Comparison of ENCODE assay signal across 19 cellular contexts in genomic region chr13:102784501-102784900, GRCh38. TPM values are rescaled to one million over a fixed set of nuclear protein-coding genes. Genes with fewer than 3 reads are reported as not detected.
DNase-seq lines count a peak whose midpoint lies in the region; ATAC-seq, FAIRE-seq and TF ChIP-seq lines count a peak whose summit lies in the region.
"Had no signal": no experiment of that assay in that cellular context is flagged by ENCODE, and none has a peak within 500 bp of the region (broad histone marks: within the 10 kb centered on the region; RNA-seq: fewer than 3 reads in every experiment).

No MANE protein-coding gene starts in this region.

- H3K27ac ChIP-seq in Karpas-422 (ENCODE audit: low read length) = no peak overlapping the region
- H3K27ac ChIP-seq: A549, C4-2B had no signal

- no peaks in the 10 kb centered on the region for H3K9me3 ChIP-seq in Karpas-422 (ENCODE audit: low read length)
- H3K9me3 ChIP-seq: A549, BE2C had no signal

- H3K27me3 ChIP-seq in Karpas-422 (ENCODE audit: low read length) = no peaks in the 10 kb centered on the region
- H3K27me3 ChIP-seq: BE2C had no signal

- TF ChIP-seq CTCF in D721Med (IDR thresholded peaks at IDR 0.05; ENCODE audit: insufficient read depth, missing control alignments) = no peak

- no peaks in the 10 kb centered on the region for H3K9me2 ChIP-seq in Karpas-422 (replicated peaks; ENCODE audit: insufficient read depth, low read length)

- H4K20me1 ChIP-seq in Karpas-422 (ENCODE audit: insufficient read depth, low read depth, low read length) = no peaks in the 10 kb centered on the region

- DNase-seq in H54 (ENCODE audit: insufficient read length, low spot score) = no peak
- DNase-seq in Karpas-422 = no peak
- no peak for DNase-seq in left cardiac atrium
- DNase-seq in left lobe of liver (ENCODE audit: low spot score) = no peak
- DNase-seq in anterior cingulate cortex (lab: John Stamatoyannopoulos, UW) = no peak
- DNase-seq in D721Med (ENCODE audit: insufficient read length, low spot score) = no peak
- no peak for DNase-seq in Kasumi-1 (lab: John Stamatoyannopoulos, UW)
- DNase-seq: BE2C; CD4-positive, alpha-beta memory T cell; DND-41; GDM1; GOT3; HFFc6 had no signal

- peak; percentile 64 for FAIRE-seq in H54 (lab: Jason Lieb, UNC)
- FAIRE-seq in D721Med (lab: Jason Lieb, UNC) = no peak
- FAIRE-seq: A549, GM12892, GM19239, HTR-8/SVneo had no signal

- H3K4me2 ChIP-seq in Karpas-422 (ENCODE audit: low read depth, low read length, poor library complexity, severe bottlenecking) = no peak overlapping the region
- H3K4me2 ChIP-seq: A549 had no signal

- intact Hi-C loops in left cardiac atrium (cut with DNase I) = no loop called here

- peak overlapping the region; percentile 63; the same call in 1 of the 2 replicates for H2AFZ ChIP-seq in Karpas-422 (ENCODE audit: low read length)

- no peak overlapping the region for H3K9ac ChIP-seq in Karpas-422 (ENCODE audit: low read length)

- H3K79me2 ChIP-seq in Karpas-422 (ENCODE audit: low read length) = no peaks in the 10 kb centered on the region

- no peaks in the 10 kb centered on the region for H3K4me1 ChIP-seq in Karpas-422 (ENCODE audit: low read length)
- H3K4me1 ChIP-seq: A549, HAP-1 had no signal

- H3K36me3 ChIP-seq in Karpas-422 (ENCODE audit: insufficient read depth, low read length) = no peaks in the 10 kb centered on the region

- ATAC-seq in left cardiac atrium (peak; percentile 44 to 73), left lobe of liver (peak; percentile 78)
- ATAC-seq: A549 had no signal

- no peak for TF ChIP-seq POLR2A in H54 (IDR thresholded peaks at IDR 0.05; ENCODE audit: low read depth, low read length)

- no peak overlapping the region for H3K4me3 ChIP-seq in Karpas-422 (ENCODE audit: low read length)
- H3K4me3 ChIP-seq: A549, HAP-1 had no signal

RNA-seq across cellular contexts. Expression of gene TEX30, which starts 10.9 kb away (rescaled TPM):
- 10.7 and 25.6 TPM in 2 replicates for total RNA-seq in Karpas-422 (2014; rRNA removed; shearing (Covaris generic); ENCODE audit: low replicate concordance)
- total RNA-seq in left cardiac atrium (1 to 10 TPM; 9.1 to 9.2 TPM), left lobe of liver (9.4 TPM)

RNA-seq across cellular contexts. Expression of gene POGLUT2, which starts 14.3 kb away (rescaled TPM):
- not detected in 2 replicates for total RNA-seq in Karpas-422 (2014; rRNA removed; shearing (Covaris generic); ENCODE audit: low replicate concordance)
- total RNA-seq in left cardiac atrium (1 to 10 TPM; 4.0 to 4.3 TPM), left lobe of liver (4.5 TPM)

RNA-seq across cellular contexts. Expression of gene BIVM, which starts 14.4 kb away (rescaled TPM):
- not detected in 2 replicates for total RNA-seq in Karpas-422 (2014; rRNA removed; shearing (Covaris generic); ENCODE audit: low replicate concordance)
- total RNA-seq in left cardiac atrium (10 to 100 TPM; 27.7 to 29.1 TPM), left lobe of liver (19.6 TPM)

Comparison
In these comparisons a context has a peak if more than half of its experiments do, and no peak if none do; other contexts are left out.
1. RNA of gene BIVM, which starts 14.4 kb away (total RNA-seq): 27.7 to 29.1 TPM in left cardiac atrium and 19.6 TPM in left lobe of liver (single experiment); not detected in Karpas-422; every median in the first group is over 10 times any median in the second.